ENCODE assay signal across 26 cellular contexts in genomic region chr3:128228366-128228910, GRCh38.
"Had no signal": no experiment of that assay in that cellular context is flagged by ENCODE, and none has a peak within 500 bp of the region (broad histone marks: within the 10 kb centered on the region; RNA-seq: fewer than 3 reads in every experiment).

No MANE protein-coding gene starts in this region.

- H3K27me3 Mint-ChIP-seq: activated B cell treated with CpG ODN at 0.5 μM for 24 hours; activated CD4-positive, alpha-beta T cell treated with anti-CD3 and anti-CD28 coated beads, Interleukin-2, amount 10 ng/mL, durations not matched to agents 24 days and 14 days; activated CD8-positive, alpha-beta memory T cell treated with anti-CD3 and anti-CD28 coated beads, Interleukin-2, amount 10 ng/mL, durations not matched to agents 7 days and 5 days; activated naive CD4-positive, alpha-beta T cell treated with anti-CD3 and anti-CD28 coated beads, Interleukin-2, amount 50 U/mL, for 24 hours had no signal

- DNase-seq: activated B cell treated with CpG ODN at 0.5 μM for 24 hours; activated CD4-positive, alpha-beta T cell treated with anti-CD3 and anti-CD28 coated beads for 1 hour; activated CD4-positive, alpha-beta T cell treated with anti-CD3 and anti-CD28 coated beads, Interleukin-2, amount 10 ng/mL, durations not matched to agents 24 days and 14 days; activated CD4-positive, alpha-beta T cell treated with anti-CD3 and anti-CD28 coated beads, Interleukin-2, amount 50 U/mL, for 48 hours; activated CD8-positive, alpha-beta memory T cell treated with anti-CD3 and anti-CD28 coated beads, Interleukin-2, amount 10 ng/mL, durations not matched to agents 7 days and 5 days; activated naive CD4-positive, alpha-beta T cell; activated T-cell treated with anti-CD3 and anti-CD28 coated beads, Interleukin-2, amount 50 U/mL, for 48 hours; aorta; central memory CD4-positive, alpha-beta T cell; NCI-H1092; NCI-H1417; NCI-H1694; NCI-H2029; NCI-H345; NCI-H510A treated with DMSO at 0.1 percent for 48 hours; NCI-H69; NK-92 treated with Interleukin-12 subunit alpha and Interleukin-12 subunit beta, amount 100 ng/mL, for 24 hours; OCI-M1; Right ventricle myocardium superior; SJCRH30; SK-N-SH had no signal

- H3K9ac ChIP-seq: KMS-11, SK-N-SH had no signal

- H3K4me1 ChIP-seq: SJCRH30 had no signal

- H3K27me3 ChIP-seq: SJCRH30 had no signal

- H3K27ac ChIP-seq: KMS-11, RWPE1, SJCRH30 had no signal

- H3K4me1 Mint-ChIP-seq: activated B cell treated with CpG ODN at 0.5 μM for 24 hours; activated CD4-positive, alpha-beta T cell treated with anti-CD3 and anti-CD28 coated beads, Interleukin-2, amount 10 ng/mL, durations not matched to agents 24 days and 14 days; activated CD8-positive, alpha-beta memory T cell treated with anti-CD3 and anti-CD28 coated beads, Interleukin-2, amount 10 ng/mL, durations not matched to agents 7 days and 5 days had no signal

- H3K4me3 Mint-ChIP-seq: activated B cell treated with CpG ODN at 0.5 μM for 24 hours; activated CD4-positive, alpha-beta T cell treated with anti-CD3 and anti-CD28 coated beads, Interleukin-2, amount 10 ng/mL, durations not matched to agents 24 days and 14 days; activated CD8-positive, alpha-beta memory T cell treated with anti-CD3 and anti-CD28 coated beads, Interleukin-2, amount 10 ng/mL, durations not matched to agents 7 days and 5 days; activated naive CD4-positive, alpha-beta T cell treated with anti-CD3 and anti-CD28 coated beads, Interleukin-2, amount 50 U/mL, for 24 hours had no signal

- H3K4me2 ChIP-seq: KMS-11, SK-N-SH had no signal

- H3K4me3 ChIP-seq: SJCRH30 had no signal

- H3K27ac Mint-ChIP-seq: activated B cell treated with CpG ODN at 0.5 μM for 24 hours; activated CD8-positive, alpha-beta memory T cell treated with anti-CD3 and anti-CD28 coated beads, Interleukin-2, amount 10 ng/mL, durations not matched to agents 7 days and 5 days; activated naive CD4-positive, alpha-beta T cell treated with anti-CD3 and anti-CD28 coated beads, Interleukin-2, amount 50 U/mL, for 24 hours had no signal

- ATAC-seq: activated CD8-positive, alpha-beta memory T cell treated with anti-CD3 and anti-CD28 coated beads, Interleukin-2, amount 10 ng/mL, durations not matched to agents 7 days and 5 days; Panc1 had no signal

- FAIRE-seq: bronchial epithelial cell had no signal

- H3K36me3 ChIP-seq: SJCRH30 had no signal

- H3K9me3 Mint-ChIP-seq: activated CD4-positive, alpha-beta T cell treated with anti-CD3 and anti-CD28 coated beads, Interleukin-2, amount 10 ng/mL, durations not matched to agents 24 days and 14 days; activated naive CD4-positive, alpha-beta T cell treated with anti-CD3 and anti-CD28 coated beads, Interleukin-2, amount 50 U/mL, for 24 hours had no signal

- H3K9me3 ChIP-seq: SK-N-SH had no signal
